ENCODE assay signal across 11 cellular contexts in genomic region chr13:24459234-24459633, GRCh38. TPM values are rescaled to one million over a fixed set of nuclear protein-coding genes. Genes with fewer than 3 reads are reported as not detected.
DNase-seq lines count a peak whose midpoint lies in the region; ATAC-seq and TF ChIP-seq lines count a peak whose summit lies in the region.
"Had no signal": no experiment of that assay in that cellular context is flagged by ENCODE, and none has a peak within 500 bp of the region (broad histone marks: within the 10 kb centered on the region; RNA-seq: fewer than 3 reads in every experiment).

No MANE protein-coding gene starts in this region.

- ATAC-seq in activated CD8-positive, alpha-beta memory T cell treated with anti-CD3 and anti-CD28 coated beads, Interleukin-2, amount 10 ng/mL, durations not matched to agents 7 days and 5 days = peak; percentile 86
- peak; percentile 51 for ATAC-seq in HG02642 (IDR thresholded peaks at IDR 0.05; ENCODE audit: poor library complexity, unreplicated experiment)

- H3K4me3 Mint-ChIP-seq in activated CD8-positive, alpha-beta memory T cell treated with anti-CD3 and anti-CD28 coated beads, Interleukin-2, amount 10 ng/mL, durations not matched to agents 7 days and 5 days = no peak overlapping the region
- no peak overlapping the region for H3K4me3 Mint-ChIP-seq in activated naive CD8-positive, alpha-beta T cell treated with anti-CD3 and anti-CD28 coated beads for 36 hours

- peak; percentile 46 for DNase-seq in activated CD8-positive, alpha-beta memory T cell treated with anti-CD3 and anti-CD28 coated beads, Interleukin-2, amount 10 ng/mL, durations not matched to agents 7 days and 5 days
- DNase-seq in activated CD8-positive, alpha-beta memory T cell treated with anti-CD3 and anti-CD28 coated beads, Interleukin-2, amount 50 U/mL, for 48 hours = no peak
- peak; percentile 10 for DNase-seq in activated naive CD8-positive, alpha-beta T cell treated with anti-CD3 and anti-CD28 coated beads for 36 hours
- peak; percentile 5 for DNase-seq in renal cortical epithelial cell (ENCODE audit: low read depth)
- DNase-seq in HEK293T (ENCODE audit: extremely low spot score) = no peak
- DNase-seq in NOMO-1 (lab: John Stamatoyannopoulos, UW; ENCODE audit: unreplicated experiment in 2 of 2) = no peak
- no peak for DNase-seq in central memory CD4-positive, alpha-beta T cell
- DNase-seq: dorsolateral prefrontal cortex, H7, NCI-H1105 had no signal

- POLR2A ChIA-PET in HEK293T (lab: Yijun Ruan, JAX) = no interaction called here

- H3K4me1 Mint-ChIP-seq in activated CD8-positive, alpha-beta memory T cell treated with anti-CD3 and anti-CD28 coated beads, Interleukin-2, amount 10 ng/mL, durations not matched to agents 7 days and 5 days = peaks cover 26% of the 10 kb centered on the region
- peaks cover 3% of the 10 kb centered on the region for H3K4me1 Mint-ChIP-seq in activated naive CD8-positive, alpha-beta T cell treated with anti-CD3 and anti-CD28 coated beads for 36 hours

- H3K36me3 Mint-ChIP-seq in activated CD8-positive, alpha-beta memory T cell treated with anti-CD3 and anti-CD28 coated beads, Interleukin-2, amount 10 ng/mL, durations not matched to agents 7 days and 5 days = peaks cover 57% of the 10 kb centered on the region
- peaks cover 20% of the 10 kb centered on the region for H3K36me3 Mint-ChIP-seq in activated naive CD8-positive, alpha-beta T cell treated with anti-CD3 and anti-CD28 coated beads for 36 hours

- H3K27ac Mint-ChIP-seq in activated CD8-positive, alpha-beta memory T cell treated with anti-CD3 and anti-CD28 coated beads, Interleukin-2, amount 10 ng/mL, durations not matched to agents 7 days and 5 days = peak overlapping the region; percentile 60
- H3K27ac Mint-ChIP-seq in activated naive CD8-positive, alpha-beta T cell treated with anti-CD3 and anti-CD28 coated beads for 36 hours = no peak overlapping the region

- H3K27me3 Mint-ChIP-seq in activated CD8-positive, alpha-beta memory T cell treated with anti-CD3 and anti-CD28 coated beads, Interleukin-2, amount 10 ng/mL, durations not matched to agents 7 days and 5 days = no peaks in the 10 kb centered on the region
- no peaks in the 10 kb centered on the region for H3K27me3 Mint-ChIP-seq in activated naive CD8-positive, alpha-beta T cell treated with anti-CD3 and anti-CD28 coated beads for 36 hours

- no peaks in the 10 kb centered on the region for H3K9me3 Mint-ChIP-seq in activated CD8-positive, alpha-beta memory T cell treated with anti-CD3 and anti-CD28 coated beads, Interleukin-2, amount 10 ng/mL, durations not matched to agents 7 days and 5 days (ENCODE audit: low read depth)
- H3K9me3 Mint-ChIP-seq in activated naive CD8-positive, alpha-beta T cell treated with anti-CD3 and anti-CD28 coated beads for 36 hours = no peaks in the 10 kb centered on the region

- CTCF ChIA-PET in activated CD8-positive, alpha-beta memory T cell treated with anti-CD3 and anti-CD28 coated beads, Interleukin-2, amount 10 ng/mL, durations not matched to agents 7 days and 5 days (lab: Charles Lee) = no interaction called here
- CTCF ChIA-PET in HEK293T (lab: Yijun Ruan, JAX) = no interaction called here

TF ChIP-seq in HEK293T, 16 proteins besides CTCF, POLR2A, EP300 and RAD21:
- TF ChIP-seq BHLHE40 (IDR thresholded peaks at IDR 0.05; ENCODE audit: borderline replicate concordance) (no peak), PKNOX1 (IDR thresholded peaks at IDR 0.05) (no peak), LEF1 (IDR thresholded peaks at IDR 0.05; ENCODE audit: borderline replicate concordance) (no peak), SUZ12 (IDR thresholded peaks at IDR 0.05) (no peak)

RNA-seq across cellular contexts. Expression of gene PARP4, which starts 53.3 kb away (rescaled TPM):
- total RNA-seq in activated CD8-positive, alpha-beta memory T cell treated with anti-CD3 and anti-CD28 coated beads, Interleukin-2, amount 10 ng/mL, durations not matched to agents 7 days and 5 days = 10 to 100 TPM; 75.0 to 78.8 TPM
- 10 to 100 TPM; 20.2 to 20.9 TPM for total RNA-seq in activated naive CD8-positive, alpha-beta T cell treated with anti-CD3 and anti-CD28 coated beads for 36 hours
- total RNA-seq in renal cortical epithelial cell = 83.7 and 124 TPM in 2 replicates

Comparison
In these comparisons a context has a peak if more than half of its experiments do, and no peak if none do; other contexts are left out.
1. DNase-seq: peak in activated CD8-positive, alpha-beta memory T cell treated with anti-CD3 and anti-CD28 coated beads, Interleukin-2, amount 10 ng/mL, durations not matched to agents 7 days and 5 days (single experiment), activated naive CD8-positive, alpha-beta T cell treated with anti-CD3 and anti-CD28 coated beads for 36 hours (single experiment) and renal cortical epithelial cell (single experiment); none in activated CD8-positive, alpha-beta memory T cell treated with anti-CD3 and anti-CD28 coated beads, Interleukin-2, amount 50 U/mL, for 48 hours (single experiment), HEK293T (single experiment), NOMO-1 (0 of 2) and central memory CD4-positive, alpha-beta T cell (single experiment).